ENCODE assay signal across 12 cellular contexts in the genomic region with DNA sequence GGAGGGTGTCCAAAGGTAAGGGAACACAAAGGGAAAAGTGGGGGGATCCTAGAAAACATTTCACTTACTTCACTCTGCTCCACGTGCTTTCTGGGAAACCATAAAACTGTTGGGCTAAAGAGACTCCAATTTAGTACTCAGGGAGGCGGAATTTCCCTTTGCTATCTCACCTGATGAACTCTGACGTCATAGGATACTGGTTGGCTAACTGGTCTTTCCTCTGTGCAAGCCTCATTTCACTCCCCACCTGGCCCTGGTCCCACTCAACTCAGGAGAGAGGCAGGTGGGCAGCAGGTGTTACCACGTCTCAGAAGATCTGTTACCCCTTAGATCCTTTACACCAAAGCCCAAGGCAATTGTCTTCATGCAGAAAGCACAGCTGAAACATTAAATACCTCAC. TPM values are rescaled to one million over a fixed set of nuclear protein-coding genes. Genes with fewer than 3 reads are reported as not detected.
DNase-seq lines count a peak whose midpoint lies in the region; ATAC-seq, FAIRE-seq and TF ChIP-seq lines count a peak whose summit lies in the region.
"Had no signal": no experiment of that assay in that cellular context is flagged by ENCODE, and none has a peak within 500 bp of the region (broad histone marks: within the 10 kb centered on the region; RNA-seq: fewer than 3 reads in every experiment).

No MANE protein-coding gene starts in this region.

- H3K4me2 ChIP-seq in KMS-11, result peak overlapping the region; percentile 61; the same call in 1 of the 2 replicates
- no peak overlapping the region for H3K4me2 ChIP-seq in K562 (ENCODE audit: insufficient read depth, low read length)
- H3K4me2 ChIP-seq in SK-N-SH, result no peak overlapping the region

- peaks cover 12% of the 10 kb centered on the region for H3K4me1 Mint-ChIP-seq in T-helper 2 cell treated with Interferon-gamma antibody and Interleukin-4, amounts not matched to agents 5 μg/mL and 100 μg/mL, for 36 hours (ENCODE audit: low read depth)

- WGBS in K562 (ENCODE audit: insufficient coverage, low coverage, missing lambda C conversion rate), result 4% methylated on average over 4 of the region's 4 CpGs
- 90% methylated on average over 4 of the region's 4 CpGs for WGBS in SK-N-SH (ENCODE audit: low lambda C conversion rate)

- no peak overlapping the region for H3K4me3 Mint-ChIP-seq in T-helper 2 cell treated with Interferon-gamma antibody and Interleukin-4, amounts not matched to agents 5 μg/mL and 100 μg/mL, for 36 hours
- H3K4me3 Mint-ChIP-seq: activated naive CD8-positive, alpha-beta T cell treated with anti-CD3 and anti-CD28 coated beads, Interleukin-2, amount 10 ng/mL, durations not matched to agents 7 days and 5 days had no signal

- H3K36me3 ChIP-seq in KMS-11 (ENCODE audit: insufficient read depth), result no peaks in the 10 kb centered on the region
- H3K36me3 ChIP-seq in K562 (ENCODE audit: control insufficient read depth, insufficient read depth, low read length), result no peaks in the 10 kb centered on the region
- no peaks in the 10 kb centered on the region for H3K36me3 ChIP-seq in SK-N-SH (replicated peaks in 1 of 2; ENCODE audit: control insufficient read depth in 1 of 2, insufficient read depth in 2 of 2, low read length in 1 of 2)

- H3K9me3 ChIP-seq in K562 (replicated peaks; ENCODE audit: control insufficient read depth, insufficient read depth, low read depth, low read length) (no peaks in the 10 kb centered on the region), SK-N-SH (no peaks in the 10 kb centered on the region)

- H3K27ac ChIP-seq in KMS-11, result no peak overlapping the region
- H3K27ac ChIP-seq in K562 (ENCODE audit: extremely low read depth, low read depth, low read length), result no peak overlapping the region
- no peak overlapping the region for H3K27ac ChIP-seq in SK-N-SH (ENCODE audit: low read depth in 2 of 2, low read length in 1 of 2)

- H4K20me1 ChIP-seq in KMS-11 (ENCODE audit: insufficient read depth) (no peaks in the 10 kb centered on the region), K562 (replicated peaks; ENCODE audit: control insufficient read depth, insufficient read depth, low read length) (no peaks in the 10 kb centered on the region), SK-N-SH (ENCODE audit: insufficient read depth) (no peaks in the 10 kb centered on the region)

- BruUV-seq in K562 (replicated peaks; lab: Mats Ljungman, UMichigan), result no TSS peak

- H2AFZ ChIP-seq in KMS-11 (ENCODE audit: low read depth) (peak overlapping the region; percentile 50; the same call in 1 of the 2 replicates), K562 (ENCODE audit: low read depth, low read length) (no peak overlapping the region), SK-N-SH (ENCODE audit: low read depth) (no peak overlapping the region)

- no peaks in the 10 kb centered on the region for H3K9me1 ChIP-seq in K562 (ENCODE audit: control insufficient read depth, insufficient read depth, low read length)

- H3K27ac Mint-ChIP-seq in T-helper 2 cell treated with Interferon-gamma antibody and Interleukin-4, amounts not matched to agents 5 μg/mL and 100 μg/mL, for 36 hours, result no peak overlapping the region
- H3K27ac Mint-ChIP-seq: activated naive CD8-positive, alpha-beta T cell treated with anti-CD3 and anti-CD28 coated beads, Interleukin-2, amount 10 ng/mL, durations not matched to agents 7 days and 5 days had no signal

- no peak for TF ChIP-seq POLR2A in K562 (conservative IDR thresholded peaks at IDR 0.05)

- intact Hi-C loops in K562 (cut with micrococcal nuclease), result no loop called here

- no peaks in the 10 kb centered on the region for H3K36me3 Mint-ChIP-seq in T-helper 2 cell treated with Interferon-gamma antibody and Interleukin-4, amounts not matched to agents 5 μg/mL and 100 μg/mL, for 36 hours (ENCODE audit: low read depth)
- H3K36me3 Mint-ChIP-seq: activated naive CD8-positive, alpha-beta T cell treated with anti-CD3 and anti-CD28 coated beads, Interleukin-2, amount 10 ng/mL, durations not matched to agents 7 days and 5 days had no signal

- DNase-seq in GM13977 (ENCODE audit: low spot score) (peak; percentile 62), K562 (ENCODE audit: extremely low read depth in 1 of 4, low spot score in 3 of 4) (no peak), SK-N-SH (no peak), T1000 (lab: John Stamatoyannopoulos, UW) (no peak), superior temporal gyrus (ENCODE audit: extremely low spot score) (no peak)
- no peak for DNase-seq in T-helper 2 cell treated with Interferon-gamma antibody and Interleukin-4, amounts not matched to agents 5 μg/mL and 100 μg/mL, for 36 hours (ENCODE audit: low spot score)
- DNase-seq: activated naive CD8-positive, alpha-beta T cell treated with anti-CD3 and anti-CD28 coated beads, Interleukin-2, amount 10 ng/mL, durations not matched to agents 7 days and 5 days; glutamatergic neuron; NCI-H187; SIG-M5 had no signal

- TF ChIP-seq RAD21 in K562 (CRISPR knock-in tag; conservative IDR thresholded peaks at IDR 0.05 in 1 of 2, IDR thresholded peaks at IDR 0.05 in 1 of 2) (0 out of 4 replicates have a peak, but pooled peaks of 1 of the 2 experiments have one; percentile 10), SK-N-SH (IDR thresholded peaks at IDR 0.05; ENCODE audit: low read length) (no peak)

- H3K4me1 ChIP-seq in KMS-11 (ENCODE audit: low read depth, poor library complexity, severe bottlenecking) (peaks cover 35% of the 10 kb centered on the region), K562 (replicated peaks in 1 of 2; ENCODE audit: control insufficient read depth in 2 of 2, insufficient read depth in 2 of 2, low read length in 2 of 2) (no peaks in the 10 kb centered on the region), SK-N-SH (ENCODE audit: control insufficient read depth in 1 of 2, insufficient read depth in 2 of 2, low read depth in 1 of 2, low read length in 1 of 2) (no peaks in the 10 kb centered on the region)

- no peak for TF ChIP-seq EP300 in K562 (IDR thresholded peaks at IDR 0.05; ENCODE audit: low read length)
- TF ChIP-seq EP300 in SK-N-SH (IDR thresholded peaks at IDR 0.05; ENCODE audit: borderline replicate concordance in 1 of 2, low read depth in 1 of 2, low read length in 1 of 2), result no peak

- CTCF ChIA-PET in K562 (lab: Yijun Ruan, JAX; ENCODE audit: low intra/inter-chr PET ratio), result no interaction called here
- CTCF ChIA-PET in SK-N-SH (lab: Yijun Ruan, JAX), result interaction anchor here (0.6 to 3.9 kb wide), 4 partner anchors 11 to 1874 kb away, joined by 3 to 16 read pairs (median 3); no protein-coding TSS in a partner anchor

- H3K9me2 ChIP-seq in SK-N-SH, result no peaks in the 10 kb centered on the region

- peaks cover 2% of the 10 kb centered on the region for H3F3A ChIP-seq in SK-N-SH (replicated peaks; ENCODE audit: insufficient read depth)

- POLR2A ChIA-PET in K562 (lab: Yijun Ruan, JAX), result no interaction called here
- POLR2A ChIA-PET in SK-N-SH (lab: Yijun Ruan, JAX), result no interaction called here

- in situ Hi-C loops in GM13977 (cut with MboI; ENCODE audit: low pct_unique_long_range_greater_than_20kb, low sequenced_read_pairs, unreplicated experiment), result no loop called here
- in situ Hi-C loops in K562 (cut with MboI), result loop anchor here (25.0 kb wide), 1 partner anchor 689 kb away; no protein-coding TSS in a partner anchor

- H3K27me3 Mint-ChIP-seq in T-helper 2 cell treated with Interferon-gamma antibody and Interleukin-4, amounts not matched to agents 5 μg/mL and 100 μg/mL, for 36 hours (ENCODE audit: low read depth), result peaks cover under 1% of the 10 kb centered on the region
- H3K27me3 Mint-ChIP-seq: activated naive CD8-positive, alpha-beta T cell treated with anti-CD3 and anti-CD28 coated beads, Interleukin-2, amount 10 ng/mL, durations not matched to agents 7 days and 5 days had no signal

- no peak overlapping the region for H3K4me3 ChIP-seq in KMS-11 (IDR thresholded peaks at IDR 0.05; ENCODE audit: insufficient read depth, low read depth, low read length)
- H3K4me3 ChIP-seq in K562, result no peak overlapping the region
- no peak overlapping the region for H3K4me3 ChIP-seq in SK-N-SH (ENCODE audit: low read depth in 2 of 2, low read length in 1 of 2)

- no peak overlapping the region for H3K9ac ChIP-seq in KMS-11
- no peak overlapping the region for H3K9ac ChIP-seq in K562 (ENCODE audit: insufficient read depth in 1 of 2, low read depth in 2 of 2, low read length in 2 of 2)
- no peak overlapping the region for H3K9ac ChIP-seq in SK-N-SH

- no peaks in the 10 kb centered on the region for H3K9me3 Mint-ChIP-seq in T-helper 2 cell treated with Interferon-gamma antibody and Interleukin-4, amounts not matched to agents 5 μg/mL and 100 μg/mL, for 36 hours
- H3K9me3 Mint-ChIP-seq: activated naive CD8-positive, alpha-beta T cell treated with anti-CD3 and anti-CD28 coated beads, Interleukin-2, amount 10 ng/mL, durations not matched to agents 7 days and 5 days had no signal

- peak; percentile 51 for ATAC-seq in GM21526 (IDR thresholded peaks at IDR 0.05; ENCODE audit: low FRiP score, unreplicated experiment)
- no peak for ATAC-seq in K562

- H3K79me2 ChIP-seq in KMS-11 (ENCODE audit: insufficient read depth, low read depth) (no peaks in the 10 kb centered on the region), K562 (ENCODE audit: control insufficient read depth, insufficient read depth, low read length) (no peaks in the 10 kb centered on the region), SK-N-SH (ENCODE audit: insufficient read depth) (no peaks in the 10 kb centered on the region)

- H3K27me3 ChIP-seq in KMS-11 (ENCODE audit: insufficient read depth, low read depth), result no peaks in the 10 kb centered on the region
- no peaks in the 10 kb centered on the region for H3K27me3 ChIP-seq in K562 (ENCODE audit: control insufficient read depth in 2 of 2, insufficient read depth in 2 of 2, low read length in 2 of 2)
- H3K27me3 ChIP-seq in SK-N-SH (ENCODE audit: insufficient read depth), result no peaks in the 10 kb centered on the region

- TF ChIP-seq CTCF in GM13977 (IDR thresholded peaks at IDR 0.05; ENCODE audit: extremely low read depth, insufficient read depth, missing control alignments) (no peak), KMS-11 (conservative IDR thresholded peaks at IDR 0.05; ENCODE audit: low read depth, low read length) (no peak), K562 (IDR thresholded peaks at IDR 0.05 in 2 of 3, conservative IDR thresholded peaks at IDR 0.05 in 1 of 3; ENCODE audit: insufficient read depth in 2 of 3, low read depth in 1 of 3, low read length in 3 of 3) (no peak), SK-N-SH (IDR thresholded peaks at IDR 0.05) (no peak)

- FAIRE-seq in K562 (lab: Jason Lieb, UNC), result no peak

RNA-seq across cellular contexts. Expression of a gene that starts 51.8 kb away (rescaled TPM):
- total RNA-seq in K562 (2011; cell fraction: chromatin; rRNA removed; ENCODE audit: low replicate concordance), result 4.4 and 9.5 TPM in 2 replicates
- total RNA-seq in K562 (2011; cell fraction: nucleolus; rRNA removed), result 6.2 and 8.5 TPM in 2 replicates
- total RNA-seq in K562 (2011; cell fraction: nucleoplasm; rRNA removed), result 5.6 and 6.1 TPM in 2 replicates
- 14.0 and 16.5 TPM in 2 replicates for total RNA-seq in K562 (2014; rRNA removed)
- total RNA-seq in K562 (2014; rRNA removed; fragmentation: Illumina TruSeq; extraction: Trizol), result 16.4 and 19.7 TPM in 2 replicates
- 8.0 and 8.1 TPM in 2 replicates for total RNA-seq in K562 (2015; rRNA removed; fragmentation: Illumina TruSeq; extraction: Trizol)
- 17.3 and 17.6 TPM in 2 replicates for total RNA-seq in K562 (2021)
- 14.9 and 15.2 TPM in 2 replicates for polyA plus RNA-seq in K562 (2011; rRNA removed)
- 9.2 and 10.1 TPM in 2 replicates for polyA plus RNA-seq in K562 (2011; cell fraction: cytosol; rRNA removed)
- 4.7 and 6.4 TPM in 2 replicates for polyA plus RNA-seq in K562 (2011; cell fraction: nucleus; rRNA removed)
- polyA plus RNA-seq in K562 (2012), result 9.7 and 20.8 TPM in 2 replicates
- polyA plus RNA-seq in K562 (2014; fragmentation: Illumina TruSeq; extraction: Trizol), result 14.0 and 15.4 TPM in 2 replicates
- polyA plus RNA-seq in K562 (2014; fragmentation: Nextera tagmentation; extraction: Ambion mirVana), result 10 to 100 TPM; 10.0 to 14.9 TPM
- 21.6 and 22.9 TPM in 2 replicates for polyA plus RNA-seq in K562 (2014; rRNA removed)
- polyA minus RNA-seq in K562 (2011; rRNA and poly(A)+ RNA removed), result 7.0 and 9.9 TPM in 2 replicates
- polyA minus RNA-seq in K562 (2011; cell fraction: cytosol; rRNA and poly(A)+ RNA removed), result 6.8 and 8.2 TPM in 2 replicates
- polyA minus RNA-seq in K562 (2011; cell fraction: nucleus; rRNA and poly(A)+ RNA removed), result 6.9 and 18.1 TPM in 2 replicates
- polyA plus RNA-seq in SK-N-SH (2012; rRNA removed), result 74.5 and 76.9 TPM in 2 replicates
- polyA plus RNA-seq in SK-N-SH (2012; cell fraction: cytosol; rRNA removed), result 79.4 and 117 TPM in 2 replicates
- polyA plus RNA-seq in SK-N-SH (2012; cell fraction: nucleus; rRNA removed), result 37.4 and 69.3 TPM in 2 replicates
